In genomic region chr9:133050142-133050541, GRCh38 we compare ENCODE assay signal across 17 cellular contexts. TPM values are rescaled to one million over a fixed set of nuclear protein-coding genes. Genes with fewer than 3 reads are reported as not detected.
DNase-seq lines count a peak whose midpoint lies in the region; ATAC-seq and TF ChIP-seq lines count a peak whose summit lies in the region.
"Had no signal": no experiment of that assay in that cellular context is flagged by ENCODE, and none has a peak within 500 bp of the region (broad histone marks: within the 10 kb centered on the region; RNA-seq: fewer than 3 reads in every experiment).

No MANE protein-coding gene starts in this region.

- TF ChIP-seq CTCF in body of pancreas (IDR thresholded peaks at IDR 0.05) (no peak), transverse colon (IDR thresholded peaks at IDR 0.05) (no peak), heart left ventricle (IDR thresholded peaks at IDR 0.05) (no peak)

- in situ Hi-C loops in transverse colon (cut with MboI; ENCODE audit: low pct_ligation_motif_present in 1 of 4, low pct_unique_long_range_greater_than_20kb in 1 of 4, low sequenced_read_pairs in 3 of 4): no loop called here

- no peak for TF ChIP-seq POLR2A in body of pancreas (IDR thresholded peaks at IDR 0.05)
- no peak for TF ChIP-seq POLR2A in transverse colon (IDR thresholded peaks at IDR 0.05)
- TF ChIP-seq POLR2A in heart left ventricle (IDR thresholded peaks at IDR 0.05): no peak

- 29 to 30% methylated on average over 6 of the region's 6 CpGs for WGBS in body of pancreas, 2 donors
- WGBS in transverse colon (ENCODE audit: low coverage in 1 of 2), 2 donors: 87 to 100% methylated on average over 1 to 6 of the region's 6 CpGs
- WGBS in heart left ventricle, 4 donors: 85 to 97% (median 92%) methylated on average over 6 of the region's 6 CpGs

- DNase-seq in NCI-H2029 treated with DMSO at 0.1 percent for 48 hours (lab: John Stamatoyannopoulos, UW): peak; percentile 6
- no peak for DNase-seq in NCI-H2029 (lab: John Stamatoyannopoulos, UW)
- peak; percentile 36 to 57 (median 46) for DNase-seq in body of pancreas
- DNase-seq in medulla oblongata (ENCODE audit: extremely low spot score): peak; percentile 54
- DNase-seq in transverse colon: no peak
- no peak for DNase-seq in NAMALWA (ENCODE audit: low spot score)
- DNase-seq in heart left ventricle: no peak
- DNase-seq in activated CD4-positive, alpha-beta T cell treated with anti-CD3 and anti-CD28 coated beads for 1 hour: no peak
- DNase-seq: 8988T; activated CD4-positive, CD25-positive, alpha-beta regulatory T cell; CD4-positive, CD25-positive, alpha-beta regulatory T cell; effector memory CD4-positive, alpha-beta T cell; Karpas-422; NCI-H1694 treated with DMSO at 0.1 percent for 48 hours; T-cell had no signal

- H3K4me3 ChIP-seq in body of pancreas (no peak overlapping the region), transverse colon (no peak overlapping the region), heart left ventricle (no peak overlapping the region)
- H3K4me3 ChIP-seq: gastroesophageal sphincter, prostate gland had no signal

- ATAC-seq in body of pancreas (no peak), heart left ventricle (no peak)
- ATAC-seq: gastroesophageal sphincter, T-cell had no signal

- H3K27ac ChIP-seq in body of pancreas (peak overlapping the region; percentile 81 to 93 (median 86)), transverse colon (peak overlapping the region in 3 of 4 donors; percentile 39 to 70 (median 52)), heart left ventricle (no peak overlapping the region)
- H3K27ac ChIP-seq: gastroesophageal sphincter, prostate gland had no signal

- no peaks in the 10 kb centered on the region for H3K9me3 ChIP-seq in body of pancreas
- H3K9me3 ChIP-seq in transverse colon: no peaks in the 10 kb centered on the region
- H3K9me3 ChIP-seq in heart left ventricle: no peaks in the 10 kb centered on the region
- H3K9me3 ChIP-seq: gastroesophageal sphincter, prostate gland had no signal

- H3K27me3 ChIP-seq in body of pancreas (no peaks in the 10 kb centered on the region), transverse colon (no peaks in the 10 kb centered on the region), heart left ventricle (no peaks in the 10 kb centered on the region)
- H3K27me3 ChIP-seq: gastroesophageal sphincter had no signal

- intact Hi-C loops in body of pancreas (cut with DNase I) (no loop called here), transverse colon (cut with DNase I; ENCODE audit: low total_unique reads) (no loop called here), heart left ventricle (cut with DNase I) (loop anchor here in 3 of 10 donors (5.0 kb wide), 2 partner anchors 92 to 97 kb away; no protein-coding TSS in a partner anchor)

- H3K4me1 ChIP-seq in body of pancreas (peaks cover 89% of the 10 kb centered on the region), transverse colon (peaks cover 6 to 15% (median 10%) of the 10 kb centered on the region in 4 donors), heart left ventricle (peaks cover 0 to 17% (median 6%) of the 10 kb centered on the region in 12 donors)
- H3K4me1 ChIP-seq: gastroesophageal sphincter, prostate gland had no signal

- H3K36me3 ChIP-seq in body of pancreas (replicated peaks in 1 of 2; ENCODE audit: insufficient read depth in 1 of 2, low read depth in 2 of 2): peaks cover 0 to 2% of the 10 kb centered on the region in 2 donors
- H3K36me3 ChIP-seq in transverse colon: peaks cover 0 to 40% (median 11%) of the 10 kb centered on the region in 4 donors
- peaks cover 0 to 97% (median 87%) of the 10 kb centered on the region in 9 donors for H3K36me3 ChIP-seq in heart left ventricle

- no peak for TF ChIP-seq EP300 in transverse colon (IDR thresholded peaks at IDR 0.05; ENCODE audit: low read depth)

RNA-seq across cellular contexts. Expression of gene CEL, which starts 11.6 kb away (rescaled TPM):
- total RNA-seq in body of pancreas (1,000 to 10,000 TPM; 8,438 to 9,209 TPM), transverse colon (1 to 10 TPM in 1 of 4 donors, under 1 TPM in 2, not detected in 1; 0.27 to 8.6 (median 0.48) TPM), heart left ventricle (1 to 10 TPM; 1.1 to 4.0 (median 2.8) TPM)
- polyA plus RNA-seq in heart left ventricle: 1 to 10 TPM in 1 of 2 donors, under 1 TPM in 1; 0.61 to 2.1 TPM
- polyA plus RNA-seq: CD4-positive, CD25-positive, alpha-beta regulatory T cell had no signal

RNA-seq across cellular contexts. Expression of gene GTF3C5, which starts 19.3 kb away (rescaled TPM):
- total RNA-seq in body of pancreas (10 to 100 TPM; 43.1 to 57.7 TPM), transverse colon (10 to 100 TPM; 44.5 to 56.9 (median 50.2) TPM), heart left ventricle (10 to 100 TPM; 22.9 to 45.8 (median 34.5) TPM)
- polyA plus RNA-seq in heart left ventricle: 10 to 100 TPM; 46.7 to 51.7 TPM

Comparison
In these comparisons a context has a peak if more than half of its experiments do, and no peak if none do; other contexts are left out.
1. DNase-seq: peak in NCI-H2029 treated with DMSO at 0.1 percent for 48 hours (single experiment), body of pancreas (4 of 4) and medulla oblongata (single experiment); none in NCI-H2029 (single experiment), transverse colon (single experiment), NAMALWA (single experiment), heart left ventricle (0 of 5) and activated CD4-positive, alpha-beta T cell treated with anti-CD3 and anti-CD28 coated beads for 1 hour (single experiment).
2. H3K27ac ChIP-seq: peak in body of pancreas (4 of 4) and transverse colon (3 of 4); none in heart left ventricle (0 of 12).
3. RNA of gene CEL, which starts 11.6 kb away (total RNA-seq): 8,438 to 9,209 TPM in body of pancreas; 1.1 to 4.0 TPM in heart left ventricle and 0.27 to 8.6 TPM in transverse colon; every median in the first group is over 100 times any median in the second.